In the genomic region with DNA sequence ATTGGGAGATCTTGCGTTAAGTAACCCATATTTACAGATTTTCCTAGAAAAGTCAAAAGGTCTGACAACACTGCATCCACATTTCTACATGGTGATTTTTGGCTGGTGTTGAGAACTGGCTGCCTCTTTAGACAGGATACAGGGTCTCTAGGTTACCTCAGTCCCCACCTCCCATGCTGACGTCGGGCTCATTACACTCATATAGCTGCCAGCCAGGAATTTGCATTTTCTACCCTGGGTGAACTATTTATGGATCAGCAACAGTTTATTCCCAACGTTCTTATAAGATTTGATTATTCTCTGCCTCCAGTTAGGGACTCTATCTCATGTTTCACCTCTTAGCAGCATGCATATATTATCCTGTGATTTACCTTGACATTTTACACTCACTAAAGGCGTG, we compare ENCODE assay signal across 18 cellular contexts. TPM values are rescaled to one million over a fixed set of nuclear protein-coding genes. Genes with fewer than 3 reads are reported as not detected.
DNase-seq lines count a peak whose midpoint lies in the region; ATAC-seq lines count a peak whose summit lies in the region.
"Had no signal": no experiment of that assay in that cellular context is flagged by ENCODE, and none has a peak within 500 bp of the region (broad histone marks: within the 10 kb centered on the region; RNA-seq: fewer than 3 reads in every experiment).

No MANE protein-coding gene starts in this region.

- ATAC-seq in GM21619 (IDR thresholded peaks at IDR 0.05; ENCODE audit: unreplicated experiment) = no peak
- ATAC-seq: HCT116, heart left ventricle, left lung, T-helper 17 cell had no signal

- DNase-seq in DMS153 treated with DMSO at 0.1 percent for 48 hours (lab: John Stamatoyannopoulos, UW; ENCODE audit: unreplicated experiment) (peak; percentile 61), NCI-H187 (lab: John Stamatoyannopoulos, UW) (peak; percentile 58 to 70), NCI-H526 treated with DMSO at 0.1 percent for 48 hours (lab: John Stamatoyannopoulos, UW) (peak; percentile 99), left kidney (ENCODE audit: low read depth, low spot score) (peak; percentile 76), NCI-H146 (lab: John Stamatoyannopoulos, UW) (no peak), GM03348 (ENCODE audit: low spot score) (no peak), cardiac septum (ENCODE audit: low spot score) (no peak)
- DNase-seq: activated CD4-positive, alpha-beta T cell treated with anti-CD3 and anti-CD28 coated beads, Interleukin-2, amount 10 ng/mL, durations not matched to agents 24 days and 14 days; aorta; central memory CD4-positive, alpha-beta T cell; heart left ventricle; IMR-90; left lung; NCI-H2029 treated with DMSO at 0.1 percent for 48 hours; RPMI8226; T-helper 17 cell had no signal

- intact Hi-C loops in cardiac septum (cut with DNase I) = no loop called here

RNA-seq across cellular contexts. Expression of a gene that starts 48.9 kb away (rescaled TPM):
- total RNA-seq in cardiac septum = 2.9 TPM
- total RNA-seq: activated CD4-positive, alpha-beta T cell treated with anti-CD3 and anti-CD28 coated beads, Interleukin-2, amount 10 ng/mL, durations not matched to agents 24 days and 14 days; T-helper 17 cell had no signal

Comparison
In these comparisons a context has a peak if more than half of its experiments do, and no peak if none do; other contexts are left out.
1. DNase-seq: peak in DMS153 treated with DMSO at 0.1 percent for 48 hours (single experiment), NCI-H187 (2 of 2), NCI-H526 treated with DMSO at 0.1 percent for 48 hours (single experiment) and left kidney (single experiment); none in NCI-H146 (single experiment), GM03348 (single experiment) and cardiac septum (single experiment).